8 cellular contexts compared by ENCODE assay signal in genomic region chr22:37777122-37777687, GRCh38. TPM values are rescaled to one million over a fixed set of nuclear protein-coding genes. Genes with fewer than 3 reads are reported as not detected.
DNase-seq lines count a peak whose midpoint lies in the region; ATAC-seq and TF ChIP-seq lines count a peak whose summit lies in the region.

No MANE protein-coding gene starts in this region.

- peak; percentile 75 for DNase-seq in AG08396 (ENCODE audit: low spot score)
- DNase-seq in RPMI8226, result peak; percentile 88
- DNase-seq in iPS-NIHi11 (ENCODE audit: low spot score), result peak; percentile 66
- DNase-seq in naive thymus-derived CD4-positive, alpha-beta T cell, result no peak
- DNase-seq in stimulated activated CD4-positive, alpha-beta T cell treated with anti-CD3 and anti-CD28 coated beads, Interleukin-15, amount 100 ng/mL, for 24 hours, result no peak
- DNase-seq in osteocyte (ENCODE audit: extremely low spot score, unreplicated experiment), result no peak

- no peak for TF ChIP-seq CTCF in osteocyte (IDR thresholded peaks at IDR 0.05)

- peaks cover 0 to 11% (median 0%) of the 10 kb centered on the region in 3 experiments for H3K36me3 ChIP-seq in naive thymus-derived CD4-positive, alpha-beta T cell (ENCODE audit: control insufficient read depth in 2 of 3, insufficient read depth in 3 of 3, low read length in 3 of 3)

- peaks cover 0 to 5% (median 0%) of the 10 kb centered on the region in 7 donors for H3K4me1 Mint-ChIP-seq in naive thymus-derived CD4-positive, alpha-beta T cell
- H3K4me1 Mint-ChIP-seq in osteocyte (ENCODE audit: unreplicated experiment), result peaks cover 20% of the 10 kb centered on the region

- H3K9me3 Mint-ChIP-seq in naive thymus-derived CD4-positive, alpha-beta T cell, result peaks cover 0 to 2% (median 0%) of the 10 kb centered on the region in 11 donors
- H3K9me3 Mint-ChIP-seq in osteocyte (ENCODE audit: unreplicated experiment), result no peaks in the 10 kb centered on the region

- ATAC-seq in GM19463 (IDR thresholded peaks at IDR 0.05; ENCODE audit: unreplicated experiment), result peak; percentile 69
- ATAC-seq in naive thymus-derived CD4-positive, alpha-beta T cell, result no peak
- ATAC-seq in HG02588 (IDR thresholded peaks at IDR 0.05; ENCODE audit: unreplicated experiment), result no peak

- no peak overlapping the region for H3K4me3 Mint-ChIP-seq in naive thymus-derived CD4-positive, alpha-beta T cell
- H3K4me3 Mint-ChIP-seq in osteocyte (ENCODE audit: unreplicated experiment), result no peak overlapping the region

- intact Hi-C loops in naive thymus-derived CD4-positive, alpha-beta T cell (cut with micrococcal nuclease), result no loop called here

- POLR2A ChIA-PET in naive thymus-derived CD4-positive, alpha-beta T cell (lab: Charles Lee), result no interaction called here

- H3K9me3 ChIP-seq in naive thymus-derived CD4-positive, alpha-beta T cell (ENCODE audit: control insufficient read depth in 2 of 3, low read length in 3 of 3), result no peaks in the 10 kb centered on the region

- no peak overlapping the region for H3K4me3 ChIP-seq in naive thymus-derived CD4-positive, alpha-beta T cell (ENCODE audit: low read length)

- peaks cover 0 to 15% (median 3%) of the 10 kb centered on the region in 5 donors for H3K36me3 Mint-ChIP-seq in naive thymus-derived CD4-positive, alpha-beta T cell
- peaks cover 6% of the 10 kb centered on the region for H3K36me3 Mint-ChIP-seq in osteocyte (ENCODE audit: unreplicated experiment)

- H3K27ac ChIP-seq in naive thymus-derived CD4-positive, alpha-beta T cell (ENCODE audit: low read depth, low read length), result no peak overlapping the region

- H3K4me1 ChIP-seq in naive thymus-derived CD4-positive, alpha-beta T cell (ENCODE audit: control insufficient read depth in 2 of 2, insufficient read depth in 2 of 2, low read length in 2 of 2), result no peaks in the 10 kb centered on the region

- H3K27me3 Mint-ChIP-seq in naive thymus-derived CD4-positive, alpha-beta T cell, result no peaks in the 10 kb centered on the region
- no peaks in the 10 kb centered on the region for H3K27me3 Mint-ChIP-seq in osteocyte (ENCODE audit: unreplicated experiment)

- H3K27me3 ChIP-seq in naive thymus-derived CD4-positive, alpha-beta T cell (ENCODE audit: control insufficient read depth in 2 of 2, insufficient read depth in 2 of 2, low read length in 2 of 2), result no peaks in the 10 kb centered on the region

- CTCF ChIA-PET in naive thymus-derived CD4-positive, alpha-beta T cell (lab: Charles Lee), result interaction anchor here (0.6 kb wide), 1 partner anchor 90 kb away, joined by 3 read pairs; no protein-coding TSS in a partner anchor

- peak overlapping the region in 1 of 9 donors; percentile 47 for H3K27ac Mint-ChIP-seq in naive thymus-derived CD4-positive, alpha-beta T cell
- H3K27ac Mint-ChIP-seq in osteocyte (ENCODE audit: unreplicated experiment), result no peak overlapping the region

RNA-seq across cellular contexts. Expression of gene GCAT, which starts 30.5 kb away (rescaled TPM):
- 10 to 100 TPM in 1 of 5 experiments, 1 to 10 TPM in 4; 1.1 to 14.6 (median 5.4) TPM for total RNA-seq in naive thymus-derived CD4-positive, alpha-beta T cell
- polyA plus RNA-seq in naive thymus-derived CD4-positive, alpha-beta T cell, result 1 to 10 TPM; 7.8 to 8.1 TPM
- 33.4 and 38.0 TPM in 2 replicates for total RNA-seq in osteocyte

RNA-seq across cellular contexts. Expression of gene GALR3, which starts 46.0 kb away (rescaled TPM):
- total RNA-seq in naive thymus-derived CD4-positive, alpha-beta T cell, result not detected
- not detected for polyA plus RNA-seq in naive thymus-derived CD4-positive, alpha-beta T cell
- 0.48 and 0.63 TPM in 2 replicates for total RNA-seq in osteocyte

Comparison
In these comparisons a context has a peak if more than half of its experiments do, and no peak if none do; other contexts are left out.
1. DNase-seq: peak in AG08396 (single experiment), RPMI8226 (single experiment) and iPS-NIHi11 (single experiment); none in naive thymus-derived CD4-positive, alpha-beta T cell (0 of 9), stimulated activated CD4-positive, alpha-beta T cell treated with anti-CD3 and anti-CD28 coated beads, Interleukin-15, amount 100 ng/mL, for 24 hours (single experiment) and osteocyte (single experiment).